In the genomic region with DNA sequence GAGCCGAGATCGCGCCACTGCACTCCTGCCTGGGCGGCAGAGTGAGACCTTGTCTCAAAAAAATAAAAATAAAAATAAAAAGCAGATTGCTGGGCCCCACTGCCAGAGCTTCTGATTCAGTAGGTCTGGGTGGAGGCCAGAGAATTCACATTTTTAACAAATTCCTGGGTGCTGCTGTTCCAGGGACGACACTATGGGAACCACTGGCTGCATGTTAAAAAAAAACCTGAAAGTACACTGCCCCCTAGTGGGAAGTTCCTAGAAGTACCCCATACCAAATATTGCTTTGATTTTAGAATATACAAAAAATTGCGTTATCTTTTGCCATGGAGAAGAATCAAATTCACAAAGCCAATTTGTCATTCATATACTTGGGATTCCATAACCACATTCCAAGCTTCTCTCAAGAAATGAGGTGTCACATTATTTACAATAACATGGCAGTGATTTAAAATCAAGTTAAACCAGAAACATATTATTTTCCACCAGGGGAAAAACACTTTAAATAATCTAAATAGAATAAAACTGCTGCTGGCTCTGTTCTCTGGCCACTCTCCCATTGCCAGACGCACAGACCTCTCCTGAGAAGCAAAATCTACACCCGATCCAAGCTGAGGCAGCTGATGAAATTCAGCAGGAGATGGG, we compare ENCODE assay signal across 9 cellular contexts. TPM values are rescaled to one million over a fixed set of nuclear protein-coding genes. Genes with fewer than 3 reads are reported as not detected.
DNase-seq lines count a peak whose midpoint lies in the region; ATAC-seq and TF ChIP-seq lines count a peak whose summit lies in the region.
"Had no signal": no experiment of that assay in that cellular context is flagged by ENCODE, and none has a peak within 500 bp of the region (broad histone marks: within the 10 kb centered on the region; RNA-seq: fewer than 3 reads in every experiment).

No MANE protein-coding gene starts in this region.

- H3K9me3 Mint-ChIP-seq in type B pancreatic cell, result no peaks in the 10 kb centered on the region
- H3K9me3 Mint-ChIP-seq: T-helper 1 cell treated with Interleukin-12 subunit alpha and Interleukin-12 subunit beta and Interleukin-4 antibody, amounts not matched to agents 30 μg/mL and 1 μg/mL, for 36 hours had no signal

- H3K4me2 ChIP-seq in OCI-LY1 (ENCODE audit: low read length), result no peak overlapping the region

- no peaks in the 10 kb centered on the region for H3F3A ChIP-seq in OCI-LY1 (ENCODE audit: insufficient read depth, low read length)

- H3K4me3 ChIP-seq in OCI-LY1 (ENCODE audit: low read depth, low read length, poor library complexity, severe bottlenecking) (no peak overlapping the region), cardiac fibroblast (replicated peaks in 1 of 2; ENCODE audit: low read depth in 2 of 2, low read length in 2 of 2) (no peak overlapping the region)

- H2AFZ ChIP-seq in OCI-LY1 (ENCODE audit: low read length), result no peak overlapping the region

- H3K36me3 Mint-ChIP-seq in type B pancreatic cell, result no peaks in the 10 kb centered on the region

- no peak overlapping the region for H3K27ac ChIP-seq in OCI-LY1 (ENCODE audit: low read depth, low read length, poor library complexity, severe bottlenecking)

- H3K9ac ChIP-seq in OCI-LY1 (ENCODE audit: low read length), result no peak overlapping the region

- ATAC-seq in HG02610 (IDR thresholded peaks at IDR 0.05; ENCODE audit: unreplicated experiment), result no peak
- no peak for ATAC-seq in activated CD4-positive, CD25-positive, alpha-beta regulatory T cell treated with anti-CD3 and anti-CD28 coated beads, Interleukin-2, amount 50 U/mL, for 24 hours

- no peaks in the 10 kb centered on the region for H3K9me2 ChIP-seq in OCI-LY1 (ENCODE audit: low read depth, low read length)

- no peaks in the 10 kb centered on the region for H4K20me1 ChIP-seq in OCI-LY1 (ENCODE audit: insufficient read depth, low read length)

- no peak overlapping the region for H3K4me3 Mint-ChIP-seq in type B pancreatic cell
- H3K4me3 Mint-ChIP-seq: T-helper 1 cell treated with Interleukin-12 subunit alpha and Interleukin-12 subunit beta and Interleukin-4 antibody, amounts not matched to agents 30 μg/mL and 1 μg/mL, for 36 hours had no signal

- TF ChIP-seq CTCF in OCI-LY1 (IDR thresholded peaks at IDR 0.05; ENCODE audit: low read length) (peak; percentile 76), cardiac fibroblast (IDR thresholded peaks at IDR 0.05; ENCODE audit: low read depth, low read length) (peak; percentile 66), type B pancreatic cell (conservative IDR thresholded peaks at IDR 0.05) (peak; percentile 93)

- no peaks in the 10 kb centered on the region for H3K79me2 ChIP-seq in OCI-LY1 (ENCODE audit: insufficient read depth, low read length)

- no peaks in the 10 kb centered on the region for H3K9me3 ChIP-seq in OCI-LY1 (ENCODE audit: low read length)

- H3K27me3 ChIP-seq in OCI-LY1 (ENCODE audit: insufficient read depth, low read length), result peaks cover 23% of the 10 kb centered on the region; the same call in 1 of the 2 replicates

- no peaks in the 10 kb centered on the region for H3K36me3 ChIP-seq in OCI-LY1 (ENCODE audit: insufficient read depth, low read length)

- no peaks in the 10 kb centered on the region for H3K4me1 ChIP-seq in OCI-LY1 (ENCODE audit: insufficient read depth, low read length, severe bottlenecking)

- H3K27me3 Mint-ChIP-seq in type B pancreatic cell, result peaks cover 7% of the 10 kb centered on the region

- H3K27ac Mint-ChIP-seq in type B pancreatic cell, result no peak overlapping the region
- H3K27ac Mint-ChIP-seq: T-helper 1 cell treated with Interleukin-12 subunit alpha and Interleukin-12 subunit beta and Interleukin-4 antibody, amounts not matched to agents 30 μg/mL and 1 μg/mL, for 36 hours had no signal

- DNase-seq in DMS114 treated with DMSO at 0.1 percent for 48 hours (lab: John Stamatoyannopoulos, UW; ENCODE audit: unreplicated experiment) (peak; percentile 58), HPDE6-E6E7 (ENCODE audit: extremely low spot score) (peak; percentile 34), cardiac fibroblast (ENCODE audit: low read depth in 2 of 2) (peak; percentile 72 to 75), kidney tubule cell (ENCODE audit: low spot score) (peak; percentile 53), type B pancreatic cell (ENCODE audit: extremely low spot score, unreplicated experiment) (no peak)

- peaks cover 8% of the 10 kb centered on the region for H3K4me1 Mint-ChIP-seq in type B pancreatic cell (ENCODE audit: unreplicated experiment)

RNA-seq across cellular contexts. Expression of a gene that starts 27.4 kb away (rescaled TPM):
- total RNA-seq in type B pancreatic cell (ENCODE audit: low replicate concordance), result 33.7 and 35.9 TPM in 2 replicates

RNA-seq across cellular contexts. Expression of a gene that starts 42.3 kb away (rescaled TPM):
- 97.6 and 109 TPM in 2 replicates for total RNA-seq in type B pancreatic cell (ENCODE audit: low replicate concordance)
